Comparison of ENCODE assay signal across 1 cellular context in the genomic region with DNA sequence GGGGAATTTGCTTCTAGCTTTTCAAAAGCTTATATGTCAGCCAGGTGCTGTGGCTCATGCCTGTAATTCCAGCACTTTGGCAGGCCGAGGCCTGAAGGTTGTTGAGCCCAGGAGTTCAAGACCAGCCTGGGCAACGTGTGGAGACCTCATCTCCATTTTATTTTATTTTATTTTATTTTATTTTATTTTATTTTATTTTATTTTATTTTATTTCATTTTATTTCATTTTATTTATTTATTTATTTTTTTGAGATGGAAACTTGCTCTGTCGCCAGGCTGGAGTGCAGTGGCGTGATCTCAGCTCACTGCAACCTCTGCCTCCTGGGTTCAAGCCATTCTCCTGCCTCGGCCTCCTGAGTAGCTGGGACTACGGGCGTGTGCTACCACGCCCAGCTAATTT. TPM values are rescaled to one million over a fixed set of nuclear protein-coding genes. Genes with fewer than 3 reads are reported as not detected.
"Had no signal": no experiment of that assay in that cellular context is flagged by ENCODE, and none has a peak within 500 bp of the region (broad histone marks: within the 10 kb centered on the region; RNA-seq: fewer than 3 reads in every experiment).

No MANE protein-coding gene starts in this region.

RNA-seq across cellular contexts. Expression of a gene that starts 20.9 kb away (rescaled TPM):
- total RNA-seq: myocyte had no signal
